ENCODE assay signal across 33 cellular contexts in the genomic region with DNA sequence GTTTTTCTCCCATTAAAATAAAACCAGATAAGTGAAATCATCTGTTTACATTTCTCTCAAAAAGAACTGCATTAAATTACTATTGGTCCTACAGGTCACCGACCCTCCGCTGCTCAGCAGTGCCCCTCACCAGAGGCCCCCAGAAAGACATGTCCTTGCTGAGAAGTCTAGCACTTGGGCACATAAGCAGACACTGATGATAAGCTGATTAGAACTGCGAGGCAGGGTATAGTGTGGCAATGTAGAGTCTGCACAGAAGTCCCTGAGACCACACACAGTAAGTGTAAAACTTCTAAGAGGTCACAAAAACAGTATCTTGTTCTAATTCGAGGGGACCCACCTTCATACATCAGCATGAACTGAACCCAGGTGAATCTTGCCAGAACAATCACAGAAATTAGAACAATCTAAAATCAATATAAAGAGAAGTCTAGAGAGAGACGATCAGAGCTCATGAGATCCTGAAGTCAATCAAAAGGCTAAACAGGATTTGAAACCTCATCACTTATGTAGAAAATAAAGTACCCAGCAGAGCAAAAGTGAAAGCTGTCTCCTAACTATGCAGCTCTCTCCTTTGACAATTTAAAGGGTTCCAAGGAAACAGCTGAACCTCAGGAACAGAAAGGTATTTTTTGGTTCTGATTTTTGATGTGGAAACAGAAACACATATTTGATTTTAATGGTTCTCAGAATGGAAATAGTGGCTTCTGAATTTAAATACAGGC.
"Had no signal": no experiment of that assay in that cellular context is flagged by ENCODE, and none has a peak within 500 bp of the region (broad histone marks: within the 10 kb centered on the region; RNA-seq: fewer than 3 reads in every experiment).

No MANE protein-coding gene starts in this region.

- H3K4me3 ChIP-seq: colonic mucosa, esophagus squamous epithelium, heart right ventricle, left ventricle myocardium inferior, lower lobe of right lung, mucosa of descending colon, ovary, right lobe of liver, stomach, thyroid gland, vagina had no signal

- H3K36me3 ChIP-seq: colonic mucosa, esophagus squamous epithelium, heart right ventricle, left ventricle myocardium inferior, lower lobe of right lung, ovary, right lobe of liver, stomach, thyroid gland, vagina had no signal

- DNase-seq: colonic mucosa; effector CD8-positive, alpha-beta T cell; erythroblast; esophagus squamous epithelium; foreskin melanocyte; glutamatergic neuron; heart right ventricle; hippocampal formation; immature natural killer cell; islet precursor cell; kidney glomerular epithelial cell; left colon; left ventricle myocardium inferior; lower lobe of right lung; mucosa of descending colon; naive B cell; nucleus accumbens; ovary; right lobe of liver; small intestine; stimulated activated CD4-positive, alpha-beta T cell treated with anti-CD3 and anti-CD28 coated beads, Interleukin-2, amount 100 ng/mL, for 24 hours; stimulated activated CD4-positive, alpha-beta T cell treated with anti-CD3 and anti-CD28 coated beads, Interleukin-4, amount 100 ng/mL, for 24 hours; stimulated activated naive CD4-positive, alpha-beta T cell treated with Interleukin-2 at 50 U/mL for 16 hours; stomach; thyroid gland; trophoblast cell had no signal

- H3K4me1 ChIP-seq: colonic mucosa, esophagus squamous epithelium, heart right ventricle, left ventricle myocardium inferior, lower lobe of right lung, right lobe of liver, stomach, thyroid gland, vagina had no signal

- H3K36me3 Mint-ChIP-seq: immature natural killer cell; naive B cell; natural killer cell treated with Interleukin-12 subunit alpha and Interleukin-12 subunit beta and Interleukin-15 and Interleukin-18, amount 100 ng/mL, for 72 hours; stimulated activated effector memory CD8-positive, alpha-beta T cell treated with anti-CD3 and anti-CD28 coated beads, Interleukin-12 subunit alpha, Interleukin-12 subunit beta, amount 100 ng/mL, for 72 hours had no signal

- H3K4me3 Mint-ChIP-seq: dendritic cell treated with granulocyte-macrophage colony-stimulating factor and Interleukin-4, amounts not matched to agents 40 ng/mL and 50 ng/mL, for 4 days; immature natural killer cell; naive B cell; natural killer cell treated with Interleukin-12 subunit alpha and Interleukin-12 subunit beta and Interleukin-15 and Interleukin-18, amount 100 ng/mL, for 72 hours; neural crest cell; stimulated activated effector memory CD8-positive, alpha-beta T cell treated with anti-CD3 and anti-CD28 coated beads, Interleukin-12 subunit alpha, Interleukin-12 subunit beta, amount 100 ng/mL, for 72 hours had no signal

- H3K9me3 ChIP-seq: colonic mucosa, esophagus squamous epithelium, heart right ventricle, left ventricle myocardium inferior, lower lobe of right lung, mucosa of descending colon, ovary, right lobe of liver, stomach, thyroid gland, vagina had no signal

- H3K4me1 Mint-ChIP-seq: immature natural killer cell; naive B cell; neural crest cell; stimulated activated effector memory CD8-positive, alpha-beta T cell treated with anti-CD3 and anti-CD28 coated beads, Interleukin-12 subunit alpha, Interleukin-12 subunit beta, amount 100 ng/mL, for 72 hours had no signal

- H3K27ac ChIP-seq: colonic mucosa, esophagus squamous epithelium, heart right ventricle, left ventricle myocardium inferior, lower lobe of right lung, ovary, right lobe of liver, stomach, thyroid gland, vagina had no signal

- H3K27me3 Mint-ChIP-seq: dendritic cell treated with granulocyte-macrophage colony-stimulating factor and Interleukin-4, amounts not matched to agents 40 ng/mL and 50 ng/mL, for 4 days; naive B cell; progenitor cell of endocrine pancreas had no signal

- H3K27ac Mint-ChIP-seq: dendritic cell treated with granulocyte-macrophage colony-stimulating factor and Interleukin-4, amounts not matched to agents 40 ng/mL and 50 ng/mL, for 4 days; immature natural killer cell; naive B cell; natural killer cell treated with Interleukin-12 subunit alpha and Interleukin-12 subunit beta and Interleukin-15 and Interleukin-18, amount 100 ng/mL, for 72 hours; progenitor cell of endocrine pancreas; stimulated activated effector memory CD8-positive, alpha-beta T cell treated with anti-CD3 and anti-CD28 coated beads, Interleukin-12 subunit alpha, Interleukin-12 subunit beta, amount 100 ng/mL, for 72 hours had no signal

- ATAC-seq: heart right ventricle; left colon; lower lobe of right lung; mucosa of descending colon; natural killer cell treated with Interleukin-12 subunit alpha and Interleukin-12 subunit beta and Interleukin-15 and Interleukin-18, amount 100 ng/mL, for 72 hours; stimulated activated effector memory CD8-positive, alpha-beta T cell treated with anti-CD3 and anti-CD28 coated beads, Interleukin-12 subunit alpha, Interleukin-12 subunit beta, amount 100 ng/mL, for 72 hours had no signal

- FAIRE-seq: endometrium, small intestine had no signal

- H3K27me3 ChIP-seq: colonic mucosa, esophagus squamous epithelium, ovary, right lobe of liver, stomach, thyroid gland, vagina had no signal

- H3K9me3 Mint-ChIP-seq: dendritic cell treated with granulocyte-macrophage colony-stimulating factor and Interleukin-4, amounts not matched to agents 40 ng/mL and 50 ng/mL, for 4 days had no signal
